In genomic region chr2:170651603-170652002, GRCh38 we compare ENCODE assay signal across 13 cellular contexts.
DNase-seq lines count a peak whose midpoint lies in the region; ATAC-seq and TF ChIP-seq lines count a peak whose summit lies in the region.
"Had no signal": no experiment of that assay in that cellular context is flagged by ENCODE, and none has a peak within 500 bp of the region (broad histone marks: within the 10 kb centered on the region; RNA-seq: fewer than 3 reads in every experiment).

No MANE protein-coding gene starts in this region.

- H3K14ac ChIP-seq in mesenchymal stem cell (ENCODE audit: low read length in 2 of 2), result no peak overlapping the region

- H3K9me3 ChIP-seq in CD4-positive, alpha-beta T cell (ENCODE audit: control insufficient read depth, low read length), result no peaks in the 10 kb centered on the region
- no peaks in the 10 kb centered on the region; the same call in 1 of the 2 replicates for H3K9me3 ChIP-seq in SJCRH30 (replicated peaks)
- no peaks in the 10 kb centered on the region for H3K9me3 ChIP-seq in mesenchymal stem cell (ENCODE audit: control insufficient read depth, low read length)

- peaks cover 7% of the 10 kb centered on the region for H3K27me3 Mint-ChIP-seq in CD4-positive, alpha-beta T cell
- H3K27me3 Mint-ChIP-seq in mesothelial cell of epicardium (ENCODE audit: low read depth), result no peaks in the 10 kb centered on the region

- H3K23ac ChIP-seq in mesenchymal stem cell (ENCODE audit: low read length in 2 of 2), result no peak overlapping the region

- no peak overlapping the region for H2BK5ac ChIP-seq in mesenchymal stem cell (ENCODE audit: low read depth, low read length, poor library complexity, severe bottlenecking)

- WGBS in mesenchymal stem cell, result 79% methylated on average over 8 of the region's 8 CpGs

- H2BK15ac ChIP-seq in mesenchymal stem cell (ENCODE audit: low read depth, poor library complexity, severe bottlenecking), result no peak overlapping the region

- H3K4me3 ChIP-seq in SJCRH30 (no peak overlapping the region), mesenchymal stem cell (ENCODE audit: insufficient read depth in 1 of 2, low read depth in 1 of 2, low read length in 2 of 2) (no peak overlapping the region)
- H3K4me3 ChIP-seq: GM23248, SK-N-MC had no signal

- no peak for TF ChIP-seq CTCF in CD4-positive, alpha-beta T cell (IDR thresholded peaks at IDR 0.05)
- TF ChIP-seq CTCF in mesothelial cell of epicardium (IDR thresholded peaks at IDR 0.05; ENCODE audit: unreplicated experiment), result no peak

- POLR2A ChIA-PET in CD4-positive, alpha-beta T cell (lab: Charles Lee), result no interaction called here

- H3K9ac ChIP-seq in mesenchymal stem cell (ENCODE audit: low read length), result no peak overlapping the region
- H3K9ac ChIP-seq: GM23248, parathyroid adenoma had no signal

- no peak overlapping the region for H2BK12ac ChIP-seq in mesenchymal stem cell (ENCODE audit: low read length in 2 of 2)

- no peak overlapping the region for H3K27ac ChIP-seq in CD4-positive, alpha-beta T cell (ENCODE audit: low read depth, low read length)
- H3K27ac ChIP-seq in SJCRH30 (peak overlapping the region; percentile 45), mesenchymal stem cell (ENCODE audit: low read length, poor library complexity, severe bottlenecking) (no peak overlapping the region)
- H3K27ac ChIP-seq: foreskin keratinocyte, GM23248, HL-60, parathyroid adenoma, SK-N-MC had no signal

- H3K18ac ChIP-seq in mesenchymal stem cell (ENCODE audit: low read depth in 1 of 2, low read length in 2 of 2), result no peak overlapping the region

- H3K4me2 ChIP-seq in mesenchymal stem cell (ENCODE audit: low read length, poor library complexity, severe bottlenecking), result no peak overlapping the region

- no peak overlapping the region for H3K4ac ChIP-seq in mesenchymal stem cell (ENCODE audit: low read depth in 1 of 2, low read length in 2 of 2)

- H2AK5ac ChIP-seq in mesenchymal stem cell (ENCODE audit: low read length, severe bottlenecking), result no peak overlapping the region

- ATAC-seq in CD4-positive, alpha-beta T cell (ENCODE audit: poor library complexity), result peak; percentile 99
- no peak for ATAC-seq in GM21619 (IDR thresholded peaks at IDR 0.05; ENCODE audit: unreplicated experiment)
- ATAC-seq: foreskin keratinocyte had no signal

- H3K36me3 Mint-ChIP-seq in CD4-positive, alpha-beta T cell (ENCODE audit: low read depth), result no peaks in the 10 kb centered on the region
- H3K36me3 Mint-ChIP-seq in mesothelial cell of epicardium, result peaks cover 4% of the 10 kb centered on the region

- peak; percentile 9 to 42 (median 34) for DNase-seq in CD4-positive, alpha-beta T cell
- DNase-seq in SJCRH30 (peak in 1 of 2 experiments; percentile 57), activated T-cell treated with anti-CD3 and anti-CD28 coated beads for 4 hours (peak; percentile 21), mesothelial cell of epicardium (ENCODE audit: low spot score in 2 of 2, unreplicated experiment in 2 of 2) (no peak), mesenchymal stem cell (no peak), NCI-H2107 (lab: John Stamatoyannopoulos, UW) (no peak), SHP77 treated with DMSO at 0.1 percent for 48 hours (lab: John Stamatoyannopoulos, UW) (no peak)
- DNase-seq: foreskin keratinocyte, GM23248 had no signal

- intact Hi-C loops in CD4-positive, alpha-beta T cell (cut with DNase I, micrococcal nuclease), result loop anchor here (1.0 to 10.0 kb wide), 3 partner anchors 63 to 144 kb away; partner anchors contain the start of genes ERICH2 (in 1 of the 2) and SP5 (in 1 of the 2)

- no peak overlapping the region for H4K8ac ChIP-seq in mesenchymal stem cell (ENCODE audit: low read length)

- no peak overlapping the region for H2BK120ac ChIP-seq in mesenchymal stem cell (ENCODE audit: low read depth, low read length)

- H3K4me3 Mint-ChIP-seq in CD4-positive, alpha-beta T cell, result peak overlapping the region; percentile 1
- peak overlapping the region; percentile 7 for H3K4me3 Mint-ChIP-seq in mesothelial cell of epicardium

- H3K79me1 ChIP-seq in mesenchymal stem cell (replicated peaks; ENCODE audit: low read length, poor library complexity, severe bottlenecking), result no peaks in the 10 kb centered on the region

- H3K9me3 Mint-ChIP-seq in CD4-positive, alpha-beta T cell, result no peaks in the 10 kb centered on the region
- no peaks in the 10 kb centered on the region for H3K9me3 Mint-ChIP-seq in mesothelial cell of epicardium

- peaks cover 39% of the 10 kb centered on the region for H3K4me1 Mint-ChIP-seq in CD4-positive, alpha-beta T cell (ENCODE audit: low read depth)
- peaks cover 46% of the 10 kb centered on the region for H3K4me1 Mint-ChIP-seq in mesothelial cell of epicardium

- H2AFZ ChIP-seq in mesenchymal stem cell (ENCODE audit: low read depth, low read length), result no peak overlapping the region
- H2AFZ ChIP-seq: GM23248, parathyroid adenoma had no signal

- peaks cover 15% of the 10 kb centered on the region for H3K4me1 ChIP-seq in SJCRH30
- H3K4me1 ChIP-seq in mesenchymal stem cell (ENCODE audit: control insufficient read depth, insufficient read depth, low read depth, low read length), result no peaks in the 10 kb centered on the region
- H3K4me1 ChIP-seq: foreskin keratinocyte, parathyroid adenoma had no signal

- H4K91ac ChIP-seq in mesenchymal stem cell (ENCODE audit: low read length), result no peak overlapping the region

- CTCF ChIA-PET in CD4-positive, alpha-beta T cell (lab: Charles Lee), result no interaction called here

- H3K27ac Mint-ChIP-seq in CD4-positive, alpha-beta T cell, result no peak overlapping the region
- H3K27ac Mint-ChIP-seq in mesothelial cell of epicardium, result peak overlapping the region; percentile 61

- H3K36me3 ChIP-seq in SJCRH30 (peaks cover 43% of the 10 kb centered on the region), mesenchymal stem cell (ENCODE audit: control insufficient read depth in 1 of 2, insufficient read depth in 2 of 2, low read depth in 1 of 2, low read length in 2 of 2) (no peaks in the 10 kb centered on the region)

- no peaks in the 10 kb centered on the region for H3K27me3 ChIP-seq in CD4-positive, alpha-beta T cell (ENCODE audit: control insufficient read depth, insufficient read depth, low read length)
- H3K27me3 ChIP-seq in SJCRH30 (no peaks in the 10 kb centered on the region), mesenchymal stem cell (ENCODE audit: control insufficient read depth in 1 of 2, insufficient read depth in 1 of 2, low read length in 2 of 2) (no peaks in the 10 kb centered on the region)
- H3K27me3 ChIP-seq: foreskin keratinocyte had no signal

Comparison
In these comparisons a context has a peak if more than half of its experiments do, and no peak if none do; other contexts are left out.
1. DNase-seq: peak in CD4-positive, alpha-beta T cell (10 of 10) and activated T-cell treated with anti-CD3 and anti-CD28 coated beads for 4 hours (single experiment); none in mesothelial cell of epicardium (0 of 2), mesenchymal stem cell (single experiment), NCI-H2107 (single experiment) and SHP77 treated with DMSO at 0.1 percent for 48 hours (single experiment).